9 cellular contexts compared by ENCODE assay signal in genomic region chr4:83011779-83012630, GRCh38. TPM values are rescaled to one million over a fixed set of nuclear protein-coding genes. Genes with fewer than 3 reads are reported as not detected.
DNase-seq lines count a peak whose midpoint lies in the region; ATAC-seq, FAIRE-seq and TF ChIP-seq lines count a peak whose summit lies in the region.
"Had no signal": no experiment of that assay in that cellular context is flagged by ENCODE, and none has a peak within 500 bp of the region (broad histone marks: within the 10 kb centered on the region; RNA-seq: fewer than 3 reads in every experiment).

No MANE protein-coding gene starts in this region.

- H3K27me3 ChIP-seq in Loucy (ENCODE audit: insufficient read depth, low read length, poor library complexity, severe bottlenecking), result no peaks in the 10 kb centered on the region

- FAIRE-seq in urothelium cell line (lab: Jason Lieb, UNC), result no peak
- FAIRE-seq: frontal cortex had no signal

- H3K4me3 ChIP-seq in GM08714 (ENCODE audit: low read length) (peak overlapping the region; percentile 76), Loucy (ENCODE audit: low read length, poor library complexity, severe bottlenecking) (peak overlapping the region; percentile 99)

- no peaks in the 10 kb centered on the region for H3K36me3 ChIP-seq in Loucy (ENCODE audit: insufficient read depth, low read length)

- peaks cover 56 to 61% of the 10 kb centered on the region in 2 donors for H3K4me1 Mint-ChIP-seq in natural killer cell

- TF ChIP-seq CTCF in Loucy (conservative IDR thresholded peaks at IDR 0.05; ENCODE audit: low read length) (no peak), natural killer cell (IDR thresholded peaks at IDR 0.05) (no peak)

- H2AFZ ChIP-seq in Loucy (ENCODE audit: low read length), result peak overlapping the region; percentile 87

- peak; percentile 8 for ATAC-seq in GM21786 (IDR thresholded peaks at IDR 0.05; ENCODE audit: unreplicated experiment)
- ATAC-seq in natural killer cell, result no peak

- no peaks in the 10 kb centered on the region; the same call in 1 of the 2 replicates for H3F3A ChIP-seq in Loucy (ENCODE audit: low read depth)

- no peaks in the 10 kb centered on the region for H3K9me3 ChIP-seq in Loucy (ENCODE audit: insufficient read depth, low read depth, low read length)

- peaks cover 27% of the 10 kb centered on the region for H4K20me1 ChIP-seq in Loucy (ENCODE audit: insufficient read depth, low read length, poor library complexity, severe bottlenecking)

- H3K79me2 ChIP-seq in Loucy (ENCODE audit: insufficient read depth, low read length), result peaks cover 53% of the 10 kb centered on the region

- H3K4me3 Mint-ChIP-seq in natural killer cell, result peak overlapping the region; percentile 99

- H3K27me3 Mint-ChIP-seq in natural killer cell (ENCODE audit: low read depth in 2 of 2), result no peaks in the 10 kb centered on the region

- peaks cover 43% of the 10 kb centered on the region for H3K4me1 ChIP-seq in Loucy (ENCODE audit: insufficient read depth, low read length, poor library complexity, severe bottlenecking)

- DNase-seq in activated CD8-positive, alpha-beta memory T cell treated with anti-CD3 and anti-CD28 coated beads, Interleukin-2, amount 50 U/mL, for 48 hours, result peak; percentile 79
- DNase-seq in fibroblast of peridontal ligament (ENCODE audit: extremely low read depth) (peak; percentile 19), natural killer cell (peak; percentile 39), urothelium cell line (ENCODE audit: low spot score) (peak; percentile 43), DMS153 (lab: John Stamatoyannopoulos, UW) (no peak)

- H3K27ac Mint-ChIP-seq in natural killer cell, result peak overlapping the region; percentile 98 to 100

- no peaks in the 10 kb centered on the region for H3K36me3 Mint-ChIP-seq in natural killer cell

- H3K9me2 ChIP-seq in Loucy (replicated peaks; ENCODE audit: low read depth, low read length), result no peaks in the 10 kb centered on the region

- H3K9me3 Mint-ChIP-seq in natural killer cell, result no peaks in the 10 kb centered on the region

- H3K4me2 ChIP-seq in Loucy (ENCODE audit: low read depth, low read length, poor library complexity, severe bottlenecking), result peak overlapping the region; percentile 99

- peak overlapping the region; percentile 97 for H3K9ac ChIP-seq in Loucy (ENCODE audit: low read depth, low read length, poor library complexity, severe bottlenecking)

- intact Hi-C loops in natural killer cell (cut with micrococcal nuclease), result loop anchor here (2.0 to 5.0 kb wide), 6 partner anchors 100 to 637 kb away; partner anchors contain the start of genes HELQ, MRPS18C, PLAC8 and SCD5

RNA-seq across cellular contexts. Expression of gene LIN54, which starts 1.4 kb away (rescaled TPM):
- total RNA-seq in natural killer cell, result 10 to 100 TPM; 16.6 to 20.1 (median 19.3) TPM

RNA-seq across cellular contexts. Expression of gene COPS4, which starts 23.0 kb away (rescaled TPM):
- 10 to 100 TPM; 35.8 to 39.8 (median 36.1) TPM for total RNA-seq in natural killer cell
